In genomic region chr4:177778623-177779022, GRCh38 we compare ENCODE assay signal across 20 cellular contexts.
"Had no signal": no experiment of that assay in that cellular context is flagged by ENCODE, and none has a peak within 500 bp of the region (broad histone marks: within the 10 kb centered on the region; RNA-seq: fewer than 3 reads in every experiment).

No MANE protein-coding gene starts in this region.

- ATAC-seq: activated T-helper 17 cell treated with anti-CD3 and anti-CD28 coated beads, Interleukin-2, amount 50 U/mL, for 72 hours; naive thymus-derived CD8-positive, alpha-beta T cell; stimulated activated memory B cell treated with anti-CD40 and anti-IgM and Interleukin-4, amounts not matched to agents 10 μg/mL and 1 μg/mL and 100 μg/mL, for 72 hours had no signal

- DNase-seq: activated CD4-positive, alpha-beta T cell treated with anti-CD3 and anti-CD28 coated beads, Interleukin-2, amount 50 U/mL, for 4 hours; activated CD8-positive, alpha-beta memory T cell treated with anti-CD3 and anti-CD28 coated beads for 24 hours; activated CD8-positive, alpha-beta memory T cell treated with anti-CD3 and anti-CD28 coated beads, Interleukin-2, amount 50 U/mL, for 4 hours; activated naive CD4-positive, alpha-beta T cell; activated naive CD8-positive, alpha-beta T cell treated with anti-CD3 and anti-CD28 coated beads for 36 hours; activated T-cell treated with anti-CD3 and anti-CD28 coated beads, Interleukin-2, amount 50 U/mL, for 24 hours; central memory CD4-positive, alpha-beta T cell; dermis blood vessel endothelial cell; effector CD8-positive, alpha-beta T cell; erythroblast; foreskin melanocyte; glutamatergic neuron; left ventricle myocardium inferior; naive thymus-derived CD8-positive, alpha-beta T cell; retina; sigmoid colon; stimulated activated CD4-positive, alpha-beta T cell treated with anti-CD3 and anti-CD28 coated beads, Interleukin-15, amount 100 ng/mL, for 24 hours; stomach had no signal
